8 cellular contexts compared by ENCODE assay signal in genomic region chr11:35619030-35619753, GRCh38. TPM values are rescaled to one million over a fixed set of nuclear protein-coding genes. Genes with fewer than 3 reads are reported as not detected.
DNase-seq lines count a peak whose midpoint lies in the region; ATAC-seq, FAIRE-seq and TF ChIP-seq lines count a peak whose summit lies in the region.

No MANE protein-coding gene starts in this region.

- H3K9me3 ChIP-seq in NT2/D1 (ENCODE audit: insufficient read depth, low read length) (no peaks in the 10 kb centered on the region), keratinocyte (ENCODE audit: control insufficient read depth, low read depth, low read length) (no peaks in the 10 kb centered on the region)

- H3K4me1 ChIP-seq in NT2/D1 (ENCODE audit: insufficient read depth, insufficient read length) (peaks cover 2% of the 10 kb centered on the region), keratinocyte (ENCODE audit: control insufficient read depth, extremely low read depth, insufficient read depth, low read length) (peaks cover 59% of the 10 kb centered on the region)

- dilution Hi-C loops in keratinocyte (cut with MboI; ENCODE audit: extremely low pct_ligation_motif_present, low sequenced_read_pairs): loop anchor here (25.0 kb wide), 1 partner anchor 193 kb away; no protein-coding TSS in a partner anchor

- H3K4me3 ChIP-seq in NT2/D1 (ENCODE audit: insufficient read length, low read depth): peak overlapping the region; percentile 90
- peak overlapping the region; percentile 87 for H3K4me3 ChIP-seq in bronchial epithelial cell (ENCODE audit: low read depth, low read length)
- H3K4me3 ChIP-seq in keratinocyte (ENCODE audit: control insufficient read depth in 2 of 3, extremely low read depth in 1 of 3, insufficient read depth in 2 of 3, low read depth in 1 of 3, low read length in 3 of 3): peak overlapping the region; percentile 56 to 91 (median 89)

- H3K79me2 ChIP-seq in keratinocyte (ENCODE audit: control insufficient read depth, insufficient read depth, low read length): peaks cover 32% of the 10 kb centered on the region

- no peaks in the 10 kb centered on the region for H4K20me1 ChIP-seq in keratinocyte (ENCODE audit: control insufficient read depth, extremely low read depth, insufficient read depth, low read length)

- peak; percentile 48 for ATAC-seq in GM18498 (IDR thresholded peaks at IDR 0.05; ENCODE audit: unreplicated experiment)
- peak; percentile 35 for ATAC-seq in HG02938 (IDR thresholded peaks at IDR 0.05; ENCODE audit: unreplicated experiment)

- H3K9ac ChIP-seq in NT2/D1 (ENCODE audit: insufficient read length, low read depth): peak overlapping the region; percentile 93
- peak overlapping the region; percentile 91 for H3K9ac ChIP-seq in keratinocyte (ENCODE audit: control insufficient read depth, extremely low read depth, insufficient read depth, low read length)

- no peak overlapping the region for H2AFZ ChIP-seq in keratinocyte (ENCODE audit: control insufficient read depth, low read length)

- H3K36me3 ChIP-seq in NT2/D1 (ENCODE audit: insufficient read depth, insufficient read length, low read length) (peaks cover 18% of the 10 kb centered on the region), bronchial epithelial cell (ENCODE audit: control insufficient read depth, insufficient read depth, low read length) (no peaks in the 10 kb centered on the region), keratinocyte (ENCODE audit: control insufficient read depth in 2 of 2, extremely low read depth in 1 of 2, insufficient read depth in 2 of 2, low read length in 2 of 2) (peaks cover 0 to 10% of the 10 kb centered on the region in 2 experiments)

- peak overlapping the region; percentile 100 for H3K4me2 ChIP-seq in keratinocyte (ENCODE audit: control insufficient read depth, extremely low read depth, insufficient read depth, low read depth, low read length)

- peak; percentile 59 for DNase-seq in AG08396 (ENCODE audit: low spot score)
- DNase-seq in NT2/D1 (ENCODE audit: low read depth, low spot score): no peak
- peak; percentile 22 for DNase-seq in bronchial epithelial cell (ENCODE audit: low read depth)
- DNase-seq in keratinocyte (ENCODE audit: low read depth, low spot score): no peak
- peak; percentile 40 for DNase-seq in stimulated activated CD4-positive, alpha-beta T cell treated with anti-CD3 and anti-CD28 coated beads, Interleukin-4, amount 100 ng/mL, for 1 hour
- no peak for DNase-seq in NCI-H1436 (lab: John Stamatoyannopoulos, UW)

- no peaks in the 10 kb centered on the region for H3K9me1 ChIP-seq in keratinocyte (ENCODE audit: control insufficient read depth, extremely low read depth, insufficient read depth, low read length)

- H3K27me3 ChIP-seq in NT2/D1 (ENCODE audit: insufficient read depth, insufficient read length) (no peaks in the 10 kb centered on the region), bronchial epithelial cell (ENCODE audit: control insufficient read depth, insufficient read depth, low read length) (no peaks in the 10 kb centered on the region), keratinocyte (ENCODE audit: control insufficient read depth, extremely low read depth, insufficient read depth, low read length) (no peaks in the 10 kb centered on the region)

- FAIRE-seq in bronchial epithelial cell (lab: Jason Lieb, UNC): no peak
- no peak for FAIRE-seq in keratinocyte (lab: Jason Lieb, UNC)

- H3K27ac ChIP-seq in keratinocyte (ENCODE audit: control insufficient read depth, insufficient read depth, low read length): peak overlapping the region; percentile 95

- TF ChIP-seq CTCF in bronchial epithelial cell (IDR thresholded peaks at IDR 0.05; ENCODE audit: insufficient read depth, low read length, severe bottlenecking): no peak
- TF ChIP-seq CTCF in keratinocyte (optimal IDR thresholded peaks at IDR 0.05 in 1 of 3, IDR thresholded peaks at IDR 0.05 in 1 of 3, conservative IDR thresholded peaks at IDR 0.05 in 1 of 3; ENCODE audit: extremely low read depth in 1 of 3, insufficient read depth in 2 of 3, low read length in 3 of 3): peak in 1 of 3 experiments; percentile 8

RNA-seq across cellular contexts. Expression of gene FJX1, which starts 0.9 kb away (rescaled TPM):
- total RNA-seq in bronchial epithelial cell: 11.8 and 24.7 TPM in 2 replicates
- 19.0 to 25.3 TPM (median 19.7 TPM) in 3 replicates for polyA plus RNA-seq in keratinocyte
- polyA plus RNA-seq in keratinocyte (2011; ENCODE audit: low read depth): 12.6 TPM
- polyA plus RNA-seq in keratinocyte (2011; cell fraction: cytosol; rRNA removed): 8.5 and 17.4 TPM in 2 replicates
- polyA plus RNA-seq in keratinocyte (2011; cell fraction: nucleus; rRNA removed): 26.3 and 34.6 TPM in 2 replicates
- polyA plus RNA-seq in keratinocyte (2012; ENCODE audit: low replicate concordance): 30.7 and 61.7 TPM in 2 replicates
- polyA minus RNA-seq in keratinocyte: 8.9 to 30.3 TPM (median 10.4 TPM) in 3 replicates
- polyA minus RNA-seq in keratinocyte (2011; cell fraction: cytosol; rRNA and poly(A)+ RNA removed): 61.8 TPM
- polyA minus RNA-seq in keratinocyte (2011; cell fraction: nucleus; rRNA and poly(A)+ RNA removed): 28.4 and 32.3 TPM in 2 replicates

RNA-seq across cellular contexts. Expression of gene TRIM44, which starts 43.4 kb away (rescaled TPM):
- 5.5 and 9.7 TPM in 2 replicates for total RNA-seq in bronchial epithelial cell
- polyA plus RNA-seq in keratinocyte: 40.4 to 49.6 TPM (median 48.3 TPM) in 3 replicates
- 12.0 TPM for polyA plus RNA-seq in keratinocyte (2011; ENCODE audit: low read depth)
- 39.6 and 50.9 TPM in 2 replicates for polyA plus RNA-seq in keratinocyte (2011; cell fraction: cytosol; rRNA removed)
- polyA plus RNA-seq in keratinocyte (2011; cell fraction: nucleus; rRNA removed): 76.9 and 84.0 TPM in 2 replicates
- 8.4 and 31.3 TPM in 2 replicates for polyA plus RNA-seq in keratinocyte (2012; ENCODE audit: low replicate concordance)
- polyA minus RNA-seq in keratinocyte: 27.0 to 79.5 TPM (median 67.1 TPM) in 3 replicates
- 41.6 TPM for polyA minus RNA-seq in keratinocyte (2011; cell fraction: cytosol; rRNA and poly(A)+ RNA removed)
- polyA minus RNA-seq in keratinocyte (2011; cell fraction: nucleus; rRNA and poly(A)+ RNA removed): 9.2 and 36.5 TPM in 2 replicates

Comparison
In these comparisons a context has a peak if more than half of its experiments do, and no peak if none do; other contexts are left out.
1. DNase-seq: peak in AG08396 (single experiment), bronchial epithelial cell (single experiment) and stimulated activated CD4-positive, alpha-beta T cell treated with anti-CD3 and anti-CD28 coated beads, Interleukin-4, amount 100 ng/mL, for 1 hour (single experiment); none in NT2/D1 (single experiment), keratinocyte (single experiment) and NCI-H1436 (single experiment).
2. Peak in every context shown above with its lines, with median percentiles within 50 percentile points of each other: H3K4me3 ChIP-seq.